9 cellular contexts compared by ENCODE assay signal in the genomic region with DNA sequence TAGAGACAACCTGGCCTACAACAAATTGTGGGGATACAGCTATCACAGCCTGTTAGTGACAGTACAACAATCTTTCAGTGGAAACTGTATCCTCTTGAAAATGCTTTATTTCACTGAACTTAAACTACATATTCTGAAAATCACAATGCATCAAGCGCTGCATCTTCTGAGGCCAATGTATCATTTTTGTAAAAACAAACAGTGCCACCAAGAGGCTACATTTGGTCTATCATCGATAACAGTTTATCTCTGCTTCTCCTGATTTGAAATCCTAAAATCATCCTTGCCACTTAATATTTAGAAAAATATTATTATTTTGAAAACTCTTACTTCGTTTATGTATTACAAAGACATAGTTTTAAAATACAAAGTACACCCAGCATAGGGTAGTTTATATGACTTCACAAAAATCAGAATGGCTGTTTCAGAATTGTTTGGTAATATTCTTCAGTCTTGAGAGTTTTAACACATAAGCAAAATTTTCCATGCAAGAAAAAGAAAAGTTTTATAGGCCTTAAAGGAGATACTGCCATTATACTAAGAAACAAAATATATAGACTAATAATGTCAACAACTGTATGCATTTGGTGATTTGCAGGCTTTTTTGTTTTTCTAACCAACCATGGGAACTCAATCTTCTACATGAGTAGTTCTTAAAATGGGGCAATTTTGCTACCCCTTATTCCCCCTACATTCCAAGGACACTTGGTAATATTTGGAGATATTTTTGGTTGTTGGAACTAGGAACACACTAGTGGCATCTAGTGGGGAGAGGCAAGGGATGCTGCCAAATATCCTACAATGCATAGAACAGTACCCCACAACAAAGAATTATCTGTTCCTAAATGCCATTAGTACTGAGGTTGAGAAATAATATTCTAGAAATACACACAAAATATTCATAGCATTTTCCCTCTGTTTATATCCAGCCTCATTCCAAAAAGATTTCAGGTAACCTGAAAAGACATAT. TPM values are rescaled to one million over a fixed set of nuclear protein-coding genes. Genes with fewer than 3 reads are reported as not detected.
DNase-seq lines count a peak whose midpoint lies in the region; ATAC-seq, FAIRE-seq and TF ChIP-seq lines count a peak whose summit lies in the region.
"Had no signal": no experiment of that assay in that cellular context is flagged by ENCODE, and none has a peak within 500 bp of the region (broad histone marks: within the 10 kb centered on the region; RNA-seq: fewer than 3 reads in every experiment).

No MANE protein-coding gene starts in this region.

- no peak for FAIRE-seq in HTR-8/SVneo (lab: Jason Lieb, UNC)

- no peaks in the 10 kb centered on the region for H4K20me1 ChIP-seq in OCI-LY7 (ENCODE audit: insufficient read depth, low read length)

- H3K79me2 ChIP-seq in OCI-LY7 (ENCODE audit: insufficient read depth, low read depth, low read length): no peaks in the 10 kb centered on the region

- no peak overlapping the region for H3K4me3 ChIP-seq in OCI-LY7 (ENCODE audit: low read depth, low read length, poor library complexity, severe bottlenecking)
- no peak overlapping the region for H3K4me3 ChIP-seq in tibial nerve

- no peak for TF ChIP-seq POLR2A in tibial nerve (IDR thresholded peaks at IDR 0.05)

- no peaks in the 10 kb centered on the region for H3K9me2 ChIP-seq in OCI-LY7 (ENCODE audit: insufficient read depth, low read length)

- WGBS in tibial nerve, 2 donors: 27 to 32% methylated on average over 3 of the region's 3 CpGs

- no peaks in the 10 kb centered on the region for H3K27me3 ChIP-seq in foreskin keratinocyte
- H3K27me3 ChIP-seq in tibial nerve: no peaks in the 10 kb centered on the region

- H3K9me3 ChIP-seq in OCI-LY7 (ENCODE audit: low read length) (no peaks in the 10 kb centered on the region), tibial nerve (no peaks in the 10 kb centered on the region)

- no peaks in the 10 kb centered on the region for H3K4me1 ChIP-seq in OCI-LY7 (ENCODE audit: insufficient read depth, low read length, poor library complexity, severe bottlenecking)
- H3K4me1 ChIP-seq in foreskin keratinocyte: no peaks in the 10 kb centered on the region
- H3K4me1 ChIP-seq in tibial nerve: no peaks in the 10 kb centered on the region

- POLR2A ChIA-PET in OCI-LY7 (lab: Charles Lee): no interaction called here

- no peak overlapping the region for H2AFZ ChIP-seq in OCI-LY7 (ENCODE audit: low read length)

- TF ChIP-seq EP300 in tibial nerve (IDR thresholded peaks at IDR 0.05): no peak

- TF ChIP-seq CTCF in OCI-LY7 (conservative IDR thresholded peaks at IDR 0.05; ENCODE audit: low read length): peak; percentile 76
- TF ChIP-seq CTCF in foreskin keratinocyte (conservative IDR thresholded peaks at IDR 0.05): peak; percentile 51
- TF ChIP-seq CTCF in tibial nerve (IDR thresholded peaks at IDR 0.05): peak in 3 of 5 experiments; percentile 8 to 17 (median 13)

- CTCF ChIA-PET in OCI-LY7 (lab: Charles Lee; ENCODE audit: unreplicated experiment): no interaction called here

- intact Hi-C loops in OCI-LY7 (cut with micrococcal nuclease; ENCODE audit: unreplicated experiment): loop anchor here (5.0 kb wide), 1 partner anchor 935 kb away; no protein-coding TSS in a partner anchor

- H3K27ac ChIP-seq in OCI-LY7 (ENCODE audit: low read depth, low read length, poor library complexity, severe bottlenecking): no peak overlapping the region
- no peak overlapping the region for H3K27ac ChIP-seq in foreskin keratinocyte
- no peak overlapping the region for H3K27ac ChIP-seq in tibial nerve

- DNase-seq in NCI-H82 (lab: John Stamatoyannopoulos, UW) (peak; percentile 70), NCI-H82 treated with DMSO at 0.1 percent for 48 hours (lab: John Stamatoyannopoulos, UW; ENCODE audit: unreplicated experiment) (no peak), OCI-LY7 (ENCODE audit: low spot score) (peak; percentile 15), foreskin keratinocyte (no peak), tibial nerve (ENCODE audit: low spot score in 2 of 2) (no peak), HTR-8/SVneo (ENCODE audit: insufficient read length, low spot score) (no peak)

- no peaks in the 10 kb centered on the region for H3K36me3 ChIP-seq in OCI-LY7 (ENCODE audit: insufficient read depth, low read length)
- no peaks in the 10 kb centered on the region for H3K36me3 ChIP-seq in tibial nerve

- no TSS peak for BruUV-seq in OCI-LY7 (replicated peaks; lab: Mats Ljungman, UMichigan)

- H3K4me2 ChIP-seq in OCI-LY7 (ENCODE audit: low read length): no peak overlapping the region

- ATAC-seq in foreskin keratinocyte (no peak), HG02970 (IDR thresholded peaks at IDR 0.05; ENCODE audit: low FRiP score, unreplicated experiment) (no peak), GM19397 (IDR thresholded peaks at IDR 0.05; ENCODE audit: unreplicated experiment) (no peak)

RNA-seq across cellular contexts. Expression of gene WDR72, which starts 42.3 kb away (rescaled TPM):
- not detected in 2 replicates for total RNA-seq in OCI-LY7 (2014; rRNA removed; shearing (Covaris generic))
- total RNA-seq in OCI-LY7 (2022) (not detected in 2 replicates), foreskin keratinocyte (not detected in 2 replicates), tibial nerve (not detected)
- not detected in 2 replicates for polyA plus RNA-seq in foreskin keratinocyte
- total RNA-seq: activated T-helper 2 cell treated with anti-CD3 and anti-CD28 coated beads, Interferon-gamma antibody, Interleukin-2, Interleukin-4, amounts not matched to agents 10 μg/mL and 5 μg/mL and 100 μg/mL, durations not matched to agents 14 hours and 24 hours and 36 hours had no signal

Comparison
In these comparisons a context has a peak if more than half of its experiments do, and no peak if none do; other contexts are left out.
1. DNase-seq: peak in NCI-H82 (single experiment) and OCI-LY7 (single experiment); none in NCI-H82 treated with DMSO at 0.1 percent for 48 hours (single experiment), foreskin keratinocyte (0 of 2), tibial nerve (0 of 2) and HTR-8/SVneo (single experiment).
2. CTCF ChIP-seq: peak in every context shown above with its lines; median percentile 76 in OCI-LY7; 51 in foreskin keratinocyte; 13 in tibial nerve.